In genomic region chr11:34424826-34425225, GRCh38 we compare ENCODE assay signal across 1 cellular context. TPM values are rescaled to one million over a fixed set of nuclear protein-coding genes. Genes with fewer than 3 reads are reported as not detected.
"Had no signal": no experiment of that assay in that cellular context is flagged by ENCODE, and none has a peak within 500 bp of the region (broad histone marks: within the 10 kb centered on the region; RNA-seq: fewer than 3 reads in every experiment).

No MANE protein-coding gene starts in this region.

RNA-seq across cellular contexts. Expression of gene CAT, which starts 13.9 kb away (rescaled TPM):
- total RNA-seq: NCI-H460 had no signal
